28 cellular contexts compared by ENCODE assay signal in the genomic region with DNA sequence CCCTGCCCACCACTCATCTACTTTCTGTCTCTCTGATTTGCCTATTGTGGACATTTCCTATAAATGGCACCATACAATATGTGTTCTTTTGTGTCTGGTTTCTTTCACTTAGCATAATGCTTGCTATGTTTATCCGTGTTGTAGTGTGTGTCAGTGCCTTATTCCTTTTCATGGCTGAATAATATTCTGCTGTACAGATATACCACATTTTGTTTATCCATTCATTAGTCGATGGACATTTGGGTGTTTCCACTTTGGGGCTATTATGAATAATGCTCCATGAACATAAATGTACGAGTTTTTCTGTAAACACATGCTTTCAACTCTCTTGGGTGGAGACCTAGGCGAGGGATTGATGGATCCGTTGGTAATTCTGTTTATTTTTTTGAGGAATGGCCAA. TPM values are rescaled to one million over a fixed set of nuclear protein-coding genes. Genes with fewer than 3 reads are reported as not detected.
DNase-seq lines count a peak whose midpoint lies in the region; ATAC-seq and TF ChIP-seq lines count a peak whose summit lies in the region.
"Had no signal": no experiment of that assay in that cellular context is flagged by ENCODE, and none has a peak within 500 bp of the region (broad histone marks: within the 10 kb centered on the region; RNA-seq: fewer than 3 reads in every experiment).

No MANE protein-coding gene starts in this region.

- H3K4me3 ChIP-seq in SK-N-SH (ENCODE audit: low read depth in 2 of 2, low read length in 1 of 2) (no peak overlapping the region), heart left ventricle (no peak overlapping the region)
- H3K4me3 ChIP-seq: PC-9, SJCRH30 had no signal

- no peak overlapping the region for H2AFZ ChIP-seq in SK-N-SH (ENCODE audit: low read depth)
- H2AFZ ChIP-seq: PC-9 had no signal

- no peaks in the 10 kb centered on the region for H4K20me1 ChIP-seq in SK-N-SH (ENCODE audit: insufficient read depth)

- no peak for DNase-seq in SK-N-SH
- no peak for DNase-seq in natural killer cell treated with Interleukin-12 subunit alpha and Interleukin-12 subunit beta and Interleukin-15 and Interleukin-18, amount 100 ng/mL, for 72 hours (ENCODE audit: low spot score)
- DNase-seq in natural killer cell: no peak
- no peak for DNase-seq in effector memory CD8-positive, alpha-beta T cell
- no peak for DNase-seq in heart left ventricle
- DNase-seq: COR-L47; DMS53; EL; GDM1; HCEC 1CT; MM.1S; NCI-H2029; NCI-H446 treated with DMSO at 0.1 percent for 48 hours; NCI-H526; NCI-H82; NK-92 treated with Interleukin-12 subunit alpha and Interleukin-12 subunit beta, amount 100 ng/mL, for 24 hours; PC-9; SJCRH30 had no signal

- 79% methylated on average over 5 of the region's 5 CpGs for WGBS in SK-N-SH (ENCODE audit: low lambda C conversion rate)
- WGBS in heart left ventricle, 4 donors: 87 to 92% (median 91%) methylated on average over 5 of the region's 5 CpGs

- H3K27me3 Mint-ChIP-seq in natural killer cell treated with Interleukin-12 subunit alpha and Interleukin-12 subunit beta and Interleukin-15 and Interleukin-18, amount 100 ng/mL, for 72 hours: no peaks in the 10 kb centered on the region
- no peaks in the 10 kb centered on the region for H3K27me3 Mint-ChIP-seq in natural killer cell (ENCODE audit: low read depth in 2 of 2)
- no peaks in the 10 kb centered on the region for H3K27me3 Mint-ChIP-seq in effector memory CD8-positive, alpha-beta T cell

- peak overlapping the region; percentile 98 to 99 for H3K27ac Mint-ChIP-seq in natural killer cell treated with Interleukin-12 subunit alpha and Interleukin-12 subunit beta and Interleukin-15 and Interleukin-18, amount 100 ng/mL, for 72 hours
- H3K27ac Mint-ChIP-seq in natural killer cell: peak overlapping the region in 1 of 2 donors; percentile 30
- H3K27ac Mint-ChIP-seq in effector memory CD8-positive, alpha-beta T cell: peak overlapping the region; percentile 44 to 99
- H3K27ac Mint-ChIP-seq: B cell, IgD-negative memory B cell had no signal

- no peaks in the 10 kb centered on the region for H3K9me3 ChIP-seq in SK-N-SH
- no peaks in the 10 kb centered on the region for H3K9me3 ChIP-seq in heart left ventricle
- H3K9me3 ChIP-seq: SJCRH30 had no signal

- H3K27ac ChIP-seq in SK-N-SH (ENCODE audit: low read depth in 2 of 2, low read length in 1 of 2): no peak overlapping the region
- H3K27ac ChIP-seq in heart left ventricle: no peak overlapping the region
- H3K27ac ChIP-seq: 22Rv1, C4-2B, HL-60, KMS-11, PC-9, SJCRH30 had no signal

- no peaks in the 10 kb centered on the region for H3K36me3 ChIP-seq in SK-N-SH (replicated peaks in 1 of 2; ENCODE audit: control insufficient read depth in 1 of 2, insufficient read depth in 2 of 2, low read length in 1 of 2)
- H3K36me3 ChIP-seq in heart left ventricle: no peaks in the 10 kb centered on the region
- H3K36me3 ChIP-seq: SJCRH30 had no signal

- H3K4me3 Mint-ChIP-seq in natural killer cell treated with Interleukin-12 subunit alpha and Interleukin-12 subunit beta and Interleukin-15 and Interleukin-18, amount 100 ng/mL, for 72 hours: peak overlapping the region; percentile 71
- H3K4me3 Mint-ChIP-seq in natural killer cell: no peak overlapping the region
- H3K4me3 Mint-ChIP-seq in effector memory CD8-positive, alpha-beta T cell: no peak overlapping the region
- H3K4me3 Mint-ChIP-seq: B cell, IgD-negative memory B cell had no signal

- peaks cover 6% of the 10 kb centered on the region for H3K9me3 Mint-ChIP-seq in natural killer cell treated with Interleukin-12 subunit alpha and Interleukin-12 subunit beta and Interleukin-15 and Interleukin-18, amount 100 ng/mL, for 72 hours
- H3K9me3 Mint-ChIP-seq in natural killer cell: no peaks in the 10 kb centered on the region
- H3K9me3 Mint-ChIP-seq in effector memory CD8-positive, alpha-beta T cell: no peaks in the 10 kb centered on the region
- H3K9me3 Mint-ChIP-seq: IgD-negative memory B cell had no signal

- POLR2A ChIA-PET in SK-N-SH (lab: Yijun Ruan, JAX): no interaction called here

- H3K4me1 Mint-ChIP-seq in natural killer cell treated with Interleukin-12 subunit alpha and Interleukin-12 subunit beta and Interleukin-15 and Interleukin-18, amount 100 ng/mL, for 72 hours (ENCODE audit: low read depth in 2 of 2): peaks cover 71 to 81% of the 10 kb centered on the region in 2 donors
- peaks cover 61 to 65% of the 10 kb centered on the region in 2 donors for H3K4me1 Mint-ChIP-seq in natural killer cell
- H3K4me1 Mint-ChIP-seq in effector memory CD8-positive, alpha-beta T cell (ENCODE audit: low read depth in 2 of 2): peaks cover 46 to 64% of the 10 kb centered on the region in 2 donors

- ATAC-seq in SK-N-SH treated with all-trans-retinoic acid at 6 μM for 48 hours (no peak), natural killer cell (no peak), HG03280 (IDR thresholded peaks at IDR 0.05; ENCODE audit: unreplicated experiment) (no peak), heart left ventricle (no peak), GM21367 (IDR thresholded peaks at IDR 0.05; ENCODE audit: unreplicated experiment) (no peak)
- no peak for ATAC-seq in natural killer cell treated with Interleukin-12 subunit alpha and Interleukin-12 subunit beta and Interleukin-15 and Interleukin-18, amount 100 ng/mL, for 72 hours
- no peak for ATAC-seq in effector memory CD8-positive, alpha-beta T cell (replicated peaks)
- ATAC-seq: Right ventricle myocardium inferior had no signal

- TF ChIP-seq EP300 in SK-N-SH (IDR thresholded peaks at IDR 0.05; ENCODE audit: borderline replicate concordance in 1 of 2, low read depth in 1 of 2, low read length in 1 of 2): no peak

- TF ChIP-seq CTCF in SK-N-SH (IDR thresholded peaks at IDR 0.05): no peak
- TF ChIP-seq CTCF in natural killer cell (IDR thresholded peaks at IDR 0.05): no peak
- TF ChIP-seq CTCF in heart left ventricle (IDR thresholded peaks at IDR 0.05): no peak

- peaks cover 4% of the 10 kb centered on the region for H3K36me3 Mint-ChIP-seq in natural killer cell treated with Interleukin-12 subunit alpha and Interleukin-12 subunit beta and Interleukin-15 and Interleukin-18, amount 100 ng/mL, for 72 hours
- no peaks in the 10 kb centered on the region for H3K36me3 Mint-ChIP-seq in natural killer cell
- H3K36me3 Mint-ChIP-seq in effector memory CD8-positive, alpha-beta T cell (ENCODE audit: insufficient read depth): peaks cover 24% of the 10 kb centered on the region

- CTCF ChIA-PET in SK-N-SH (lab: Yijun Ruan, JAX): no interaction called here

- H3K27me3 ChIP-seq in SK-N-SH (ENCODE audit: insufficient read depth) (no peaks in the 10 kb centered on the region), heart left ventricle (no peaks in the 10 kb centered on the region)
- H3K27me3 ChIP-seq: SJCRH30 had no signal

- TF ChIP-seq POLR2A in heart left ventricle (IDR thresholded peaks at IDR 0.05): no peak

- H3K4me2 ChIP-seq in SK-N-SH: no peak overlapping the region
- H3K4me2 ChIP-seq: KMS-11, PC-9 had no signal

- no peak overlapping the region for H3K9ac ChIP-seq in SK-N-SH
- H3K9ac ChIP-seq: KMS-11 had no signal

- intact Hi-C loops in natural killer cell (cut with micrococcal nuclease) (no loop called here), heart left ventricle (cut with DNase I) (no loop called here)

- TF ChIP-seq RAD21 in SK-N-SH (IDR thresholded peaks at IDR 0.05; ENCODE audit: low read length): no peak

- H3F3A ChIP-seq in SK-N-SH (replicated peaks; ENCODE audit: insufficient read depth): no peaks in the 10 kb centered on the region

- H3K4me1 ChIP-seq in SK-N-SH (ENCODE audit: control insufficient read depth in 1 of 2, insufficient read depth in 2 of 2, low read depth in 1 of 2, low read length in 1 of 2) (no peaks in the 10 kb centered on the region; a peak in 1 of 4 replicates), heart left ventricle (peaks cover 0 to 32% (median 0%) of the 10 kb centered on the region in 12 donors)
- H3K4me1 ChIP-seq: SJCRH30 had no signal

- no peaks in the 10 kb centered on the region for H3K9me2 ChIP-seq in SK-N-SH

- H3K79me2 ChIP-seq in SK-N-SH (ENCODE audit: insufficient read depth): no peaks in the 10 kb centered on the region

TF ChIP-seq in SK-N-SH treated with all-trans-retinoic acid at 6 μM for 48 hours, 23 proteins besides CTCF, POLR2A, EP300 and RAD21 (continues in another document):
- peak; percentile 91 for TF ChIP-seq ZNF8 (CRISPR knock-in tag; IDR thresholded peaks at IDR 0.05)
- no peak for TF ChIP-seq ZFP3 (CRISPR knock-in tag; IDR thresholded peaks at IDR 0.05)
- no peak for TF ChIP-seq ZC3H10 (CRISPR knock-in tag; IDR thresholded peaks at IDR 0.05)

TF ChIP-seq in SK-N-SH, 30 proteins besides CTCF, POLR2A, EP300 and RAD21:
- no peak for TF ChIP-seq TCF12 (IDR thresholded peaks at IDR 0.05)
- TF ChIP-seq EZH2phosphoT487 (IDR thresholded peaks at IDR 0.05; ENCODE audit: borderline replicate concordance, low read depth): no peak
- no peak for TF ChIP-seq RFX5 (IDR thresholded peaks at IDR 0.05; ENCODE audit: low read length)

RNA-seq across cellular contexts. Expression of a gene that starts 15.6 kb away (rescaled TPM):
- polyA plus RNA-seq in SK-N-SH (2012; rRNA removed): 20.6 and 24.0 TPM in 2 replicates
- 22.6 and 24.1 TPM in 2 replicates for polyA plus RNA-seq in SK-N-SH (2012; cell fraction: cytosol; rRNA removed)
- 12.1 and 13.3 TPM in 2 replicates for polyA plus RNA-seq in SK-N-SH (2012; cell fraction: nucleus; rRNA removed)
- 100 to 1,000 TPM in 1 of 2 donors, 10 to 100 TPM in 1; 99.5 to 136 TPM for total RNA-seq in natural killer cell treated with Interleukin-12 subunit alpha and Interleukin-12 subunit beta and Interleukin-15 and Interleukin-18, amount 100 ng/mL, for 72 hours
- total RNA-seq in natural killer cell: 100 to 1,000 TPM; 492 to 756 (median 664) TPM
- total RNA-seq in heart left ventricle: 10 to 100 TPM in 2 of 9 donors, 1 to 10 TPM in 7; 1.1 to 16.3 (median 2.5) TPM
- polyA plus RNA-seq in heart left ventricle: 1 to 10 TPM in 1 of 2 donors, under 1 TPM in 1; 0.80 to 1.2 TPM

Comparison
In these comparisons a context has a peak if more than half of its experiments do, and no peak if none do; other contexts are left out.
1. RNA of a gene that starts 15.6 kb away (total RNA-seq): 492 to 756 TPM in natural killer cell and 99.5 to 136 TPM in natural killer cell treated with Interleukin-12 subunit alpha and Interleukin-12 subunit beta and Interleukin-15 and Interleukin-18, amount 100 ng/mL, for 72 hours; 1.1 to 16.3 TPM in heart left ventricle; every median in the first group is over 4 times any median in the second.